ENCODE assay signal across 17 cellular contexts in genomic region chr14:32085182-32085844, GRCh38.
"Had no signal": no experiment of that assay in that cellular context is flagged by ENCODE, and none has a peak within 500 bp of the region (broad histone marks: within the 10 kb centered on the region; RNA-seq: fewer than 3 reads in every experiment).

No MANE protein-coding gene starts in this region.

- H3K36me3 ChIP-seq: thyroid gland, WERI-Rb-1 had no signal

- H3K4me3 ChIP-seq: body of pancreas, hepatocyte, thyroid gland had no signal

- H3K27ac ChIP-seq: body of pancreas, thyroid gland, WERI-Rb-1 had no signal

- H2AFZ ChIP-seq: hepatocyte had no signal

- FAIRE-seq: urothelium cell line had no signal

- H3K27me3 ChIP-seq: body of pancreas, hepatocyte, thyroid gland had no signal

- DNase-seq: activated CD4-positive, alpha-beta T cell treated with anti-CD3 and anti-CD28 coated beads for 36 hours; activated CD8-positive, alpha-beta T cell treated with anti-CD3 and anti-CD28 coated beads for 36 hours; activated effector memory CD4-positive, alpha-beta T cell treated with Interleukin-2 at 50 U/mL for 16 hours; activated T-cell treated with anti-CD3 and anti-CD28 coated beads, Interleukin-2, amount 50 U/mL, for 4 hours; body of pancreas; effector CD8-positive, alpha-beta T cell; erythroblast; islet precursor cell; nephron progenitor cell; occipital lobe; stimulated activated CD4-positive, alpha-beta T cell treated with anti-CD3 and anti-CD28 coated beads, Interleukin-15, amount 100 ng/mL, for 24 hours; stimulated activated CD4-positive, alpha-beta T cell treated with anti-CD3 and anti-CD28 coated beads, Interleukin-4, amount 100 ng/mL, for 1 hour; stimulated activated naive B cell treated with anti-CD40 and anti-IgM and Interleukin-4, amounts not matched to agents 10 μg/mL and 1 μg/mL and 100 μg/mL, for 72 hours; thyroid gland; WERI-Rb-1 had no signal

- H3K9me3 ChIP-seq: body of pancreas, thyroid gland had no signal

- ATAC-seq: activated CD4-positive, alpha-beta T cell treated with anti-CD3 and anti-CD28 coated beads for 36 hours; activated CD8-positive, alpha-beta T cell treated with anti-CD3 and anti-CD28 coated beads for 36 hours; activated T-cell treated with anti-CD3 and anti-CD28 coated beads, Interleukin-2, amount 50 U/mL, for 4 hours; body of pancreas; stimulated activated naive B cell treated with anti-CD40 and anti-IgM and Interleukin-4, amounts not matched to agents 10 μg/mL and 1 μg/mL and 100 μg/mL, for 72 hours had no signal
